29 cellular contexts compared by ENCODE assay signal in the genomic region with DNA sequence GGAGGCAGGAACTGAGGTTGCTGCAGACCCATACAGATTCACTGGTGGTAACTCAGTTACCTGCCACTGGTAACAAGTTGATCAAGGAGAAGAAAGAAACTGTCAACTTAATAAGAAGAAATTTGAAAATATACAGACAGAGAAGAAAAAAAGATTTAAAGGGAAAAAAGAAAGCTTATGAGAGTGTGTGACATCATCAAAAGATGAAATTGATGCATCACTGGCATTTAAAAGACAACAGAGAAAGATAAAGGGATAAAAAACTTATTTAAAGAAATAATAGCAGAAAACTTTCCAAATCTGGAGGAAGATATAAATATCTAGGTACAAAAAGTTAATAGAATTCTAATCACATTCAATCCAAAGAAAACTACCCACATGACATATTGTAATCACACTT.
"Had no signal": no experiment of that assay in that cellular context is flagged by ENCODE, and none has a peak within 500 bp of the region (broad histone marks: within the 10 kb centered on the region; RNA-seq: fewer than 3 reads in every experiment).

No MANE protein-coding gene starts in this region.

- ATAC-seq: effector memory CD8-positive, alpha-beta T cell; esophagus mucosa; foreskin keratinocyte; gastrocnemius medialis; gastroesophageal sphincter; heart left ventricle; heart right ventricle had no signal

- DNase-seq: colonic mucosa; cortex of kidney; dermis blood vessel endothelial cell; dorsolateral prefrontal cortex; effector CD4-positive, alpha-beta T cell; effector CD8-positive, alpha-beta T cell; effector memory CD4-positive, alpha-beta T cell; effector memory CD8-positive, alpha-beta T cell; endodermal cell; erythroblast; esophagus squamous epithelium; foreskin fibroblast; foreskin keratinocyte; foreskin melanocyte; gastrocnemius medialis; glutamatergic neuron; head of caudate nucleus; heart left ventricle; heart right ventricle had no signal

- H3K9me3 Mint-ChIP-seq: endodermal cell had no signal

- FAIRE-seq: colon, endometrium, endothelial cell of umbilical vein, frontal cortex had no signal

- H3K27me3 ChIP-seq: colonic mucosa, esophagus muscularis mucosa, esophagus squamous epithelium, foreskin keratinocyte, gastrocnemius medialis, gastroesophageal sphincter, heart right ventricle had no signal

- H3K36me3 ChIP-seq: colonic mucosa, esophagus muscularis mucosa, esophagus squamous epithelium, gastrocnemius medialis, gastroesophageal sphincter, heart left ventricle, heart right ventricle had no signal

- H3K4me3 ChIP-seq: colonic mucosa, coronary artery, dorsolateral prefrontal cortex, esophagus muscularis mucosa, esophagus squamous epithelium, gastrocnemius medialis, gastroesophageal sphincter, heart left ventricle, heart right ventricle had no signal

- H3K27me3 Mint-ChIP-seq: dendritic cell treated with granulocyte-macrophage colony-stimulating factor and Interleukin-4, amounts not matched to agents 40 ng/mL and 50 ng/mL, for 4 days; effector memory CD8-positive, alpha-beta T cell had no signal

- H3K4me3 Mint-ChIP-seq: dendritic cell treated with granulocyte-macrophage colony-stimulating factor and Interleukin-4, amounts not matched to agents 40 ng/mL and 50 ng/mL, for 4 days; effector memory CD8-positive, alpha-beta T cell; endodermal cell had no signal

- H3K27ac Mint-ChIP-seq: dendritic cell treated with granulocyte-macrophage colony-stimulating factor and Interleukin-4, amounts not matched to agents 40 ng/mL and 50 ng/mL, for 4 days; effector memory CD8-positive, alpha-beta T cell; endodermal cell had no signal

- H3K4me1 ChIP-seq: colonic mucosa, esophagus muscularis mucosa, esophagus squamous epithelium, foreskin keratinocyte, gastrocnemius medialis, gastroesophageal sphincter, heart left ventricle, heart right ventricle had no signal

- H3K27ac ChIP-seq: colonic mucosa, coronary artery, dorsolateral prefrontal cortex, epithelial cell of prostate, esophagus muscularis mucosa, esophagus squamous epithelium, foreskin keratinocyte, gastrocnemius medialis, gastroesophageal sphincter, heart left ventricle, heart right ventricle had no signal

- H3K9me3 ChIP-seq: colonic mucosa, esophagus muscularis mucosa, esophagus squamous epithelium, gastrocnemius medialis, gastroesophageal sphincter had no signal
